8 cellular contexts compared by ENCODE assay signal in genomic region chr19:14530505-14530904, GRCh38. TPM values are rescaled to one million over a fixed set of nuclear protein-coding genes. Genes with fewer than 3 reads are reported as not detected.
DNase-seq lines count a peak whose midpoint lies in the region; ATAC-seq, FAIRE-seq and TF ChIP-seq lines count a peak whose summit lies in the region.

No MANE protein-coding gene starts in this region.

- TF ChIP-seq CTCF in A673 (conservative IDR thresholded peaks at IDR 0.05; ENCODE audit: low read depth, low read length), result no peak
- no peak for TF ChIP-seq CTCF in astrocyte of the cerebellum (IDR thresholded peaks at IDR 0.05; ENCODE audit: low read depth, low read length, missing control alignments)

- POLR2A ChIA-PET in A673 (lab: Charles Lee; ENCODE audit: low non-redundant PET), result no interaction called here

- TF ChIP-seq POLR2A in H54 (IDR thresholded peaks at IDR 0.05; ENCODE audit: low read depth, low read length), result no peak

- H3K4me1 ChIP-seq in A673 (ENCODE audit: insufficient read depth, low read length, poor library complexity, severe bottlenecking) (no peaks in the 10 kb centered on the region), HUES6 (ENCODE audit: control insufficient read depth, insufficient read depth, low read length) (peaks cover 8% of the 10 kb centered on the region; the same call in 1 of the 2 replicates), mononuclear cell (ENCODE audit: insufficient read depth, low read length) (peaks cover 37% of the 10 kb centered on the region)

- FAIRE-seq in H54 (lab: Jason Lieb, UNC), result no peak

- in situ Hi-C loops in astrocyte of the cerebellum (cut with HindIII; ENCODE audit: low sequenced_read_pairs), result no loop called here

- H3K9me3 ChIP-seq in A673 (ENCODE audit: low read depth, low read length, poor library complexity, severe bottlenecking) (no peaks in the 10 kb centered on the region), HUES6 (ENCODE audit: control insufficient read depth, insufficient read depth, low read depth, low read length) (no peaks in the 10 kb centered on the region), mononuclear cell (ENCODE audit: low read depth, low read length) (no peaks in the 10 kb centered on the region)

- H3K4me3 ChIP-seq in A673 (ENCODE audit: low read depth, low read length, poor library complexity, severe bottlenecking) (peak overlapping the region; percentile 83), HUES6 (ENCODE audit: low read depth, low read length) (peak overlapping the region; percentile 90), astrocyte of the cerebellum (ENCODE audit: low read depth, low read length) (peak overlapping the region; percentile 98), mononuclear cell (ENCODE audit: low read length) (peak overlapping the region; percentile 99)

- no peaks in the 10 kb centered on the region for H3K36me3 ChIP-seq in A673 (ENCODE audit: insufficient read depth, low read length, poor library complexity, severe bottlenecking)
- H3K36me3 ChIP-seq in HUES6 (ENCODE audit: control insufficient read depth, insufficient read depth, low read length), result peaks cover 8% of the 10 kb centered on the region

- ATAC-seq in GM21381 (IDR thresholded peaks at IDR 0.05; ENCODE audit: unreplicated experiment), result no peak
- ATAC-seq in HG02938 (IDR thresholded peaks at IDR 0.05; ENCODE audit: unreplicated experiment), result no peak

- CTCF ChIA-PET in A673 (lab: Charles Lee), result no interaction called here

- H3K27ac ChIP-seq in A673 (ENCODE audit: low read depth, low read length, poor library complexity, severe bottlenecking), result peak overlapping the region; percentile 81
- no peak overlapping the region for H3K27ac ChIP-seq in HUES6 (ENCODE audit: low read depth, low read length)

- BruUV-seq in A673 (replicated peaks; lab: Mats Ljungman, UMichigan), result no TSS peak

- no peak for DNase-seq in A673 (ENCODE audit: low spot score)
- DNase-seq in astrocyte of the cerebellum (ENCODE audit: low read depth), result no peak
- DNase-seq in NCI-H69 (lab: John Stamatoyannopoulos, UW), result no peak
- no peak for DNase-seq in H54 (ENCODE audit: insufficient read length, low spot score)

- no peak overlapping the region for H3K9ac ChIP-seq in HUES6 (ENCODE audit: low read length)

- intact Hi-C loops in A673 (cut with micrococcal nuclease; ENCODE audit: unreplicated experiment), result no loop called here

- H3K27me3 ChIP-seq in A673 (replicated peaks; ENCODE audit: insufficient read depth, low read depth, low read length, poor library complexity) (no peaks in the 10 kb centered on the region), HUES6 (ENCODE audit: control insufficient read depth, insufficient read depth, low read length) (no peaks in the 10 kb centered on the region), mononuclear cell (ENCODE audit: insufficient read depth, low read length) (no peaks in the 10 kb centered on the region)

RNA-seq across cellular contexts. Expression of gene TECR, which starts 1.1 kb away (rescaled TPM):
- 189 and 203 TPM in 2 replicates for total RNA-seq in A673 (2021)
- 28.9 TPM for total RNA-seq in mononuclear cell

RNA-seq across cellular contexts. Expression of gene DNAJB1, which starts 12.3 kb away (rescaled TPM):
- 105 and 122 TPM in 2 replicates for total RNA-seq in A673 (2021)
- 265 TPM for total RNA-seq in mononuclear cell

RNA-seq across cellular contexts. Expression of gene GIPC1, which starts 34.6 kb away (rescaled TPM):
- total RNA-seq in A673 (2021) (59.4 and 61.7 TPM in 2 replicates), mononuclear cell (11.0 TPM)

RNA-seq across cellular contexts. Expression of gene NDUFB7, which starts 41.4 kb away (rescaled TPM):
- total RNA-seq in A673 (2021) (180 and 196 TPM in 2 replicates), mononuclear cell (50.9 TPM)

RNA-seq across cellular contexts. Expression of gene CLEC17A, which starts 52.4 kb away (rescaled TPM):
- total RNA-seq in A673 (2021), result not detected in 2 replicates
- total RNA-seq in mononuclear cell, result 1.6 TPM
